ENCODE assay signal across 9 cellular contexts in the genomic region with DNA sequence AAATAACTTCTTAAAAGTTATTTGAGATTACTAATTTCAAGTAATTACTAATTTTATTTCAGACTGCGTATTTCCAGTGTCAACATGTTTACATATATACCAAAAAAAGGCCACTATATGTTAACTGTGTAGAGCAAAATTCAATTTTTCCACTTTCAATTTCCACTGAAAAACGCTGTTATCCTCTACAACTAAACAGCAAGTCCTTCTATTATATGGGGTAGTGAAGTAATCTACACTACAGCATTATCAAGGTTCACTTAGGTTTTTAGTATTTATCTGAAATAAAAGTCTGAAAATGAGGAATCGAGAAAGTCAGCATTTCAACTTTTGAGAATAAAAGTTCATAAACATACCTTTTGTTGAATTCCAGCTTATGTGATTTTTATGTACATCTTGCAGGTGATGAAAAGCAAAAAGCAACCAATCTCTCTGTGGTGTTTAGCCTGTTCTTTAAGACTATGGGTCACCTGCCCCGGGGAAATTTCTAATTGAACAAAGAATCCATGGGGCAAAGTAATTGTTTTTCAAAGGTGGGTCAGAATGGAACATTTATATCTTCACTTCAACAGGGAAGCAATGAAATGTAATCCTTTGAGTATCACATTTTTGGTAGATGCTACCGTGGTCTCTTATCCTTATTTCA. TPM values are rescaled to one million over a fixed set of nuclear protein-coding genes. Genes with fewer than 3 reads are reported as not detected.
DNase-seq lines count a peak whose midpoint lies in the region; ATAC-seq and TF ChIP-seq lines count a peak whose summit lies in the region.
"Had no signal": no experiment of that assay in that cellular context is flagged by ENCODE, and none has a peak within 500 bp of the region (broad histone marks: within the 10 kb centered on the region; RNA-seq: fewer than 3 reads in every experiment).

No MANE protein-coding gene starts in this region.

- 81 to 87% methylated on average over 3 to 4 of the region's 5 CpGs for WGBS in endodermal cell (ENCODE audit: insufficient coverage in 1 of 2, insufficient read length in 1 of 2), 2 experiments
- WGBS in ovary, 3 donors: 26 to 35% (median 34%) methylated on average over 5 of the region's 5 CpGs

- in situ Hi-C loops in GM13977 (cut with MboI; ENCODE audit: low pct_unique_long_range_greater_than_20kb, low sequenced_read_pairs, unreplicated experiment): loop anchor here (25.0 kb wide), 2 partner anchors 555 to 755 kb away; no protein-coding TSS in a partner anchor

- H3K9ac ChIP-seq in endodermal cell (ENCODE audit: extremely low read depth, low read length, poor library complexity, severe bottlenecking): peak overlapping the region; percentile 31

- peak overlapping the region; percentile 94 for H3K4me2 ChIP-seq in DOHH2 (ENCODE audit: low read length)

- H3K36me3 Mint-ChIP-seq in endodermal cell (ENCODE audit: low read depth): peaks cover 19% of the 10 kb centered on the region

- no peaks in the 10 kb centered on the region for H3K9me3 Mint-ChIP-seq in endodermal cell

- H3K4me3 ChIP-seq in DOHH2 (ENCODE audit: low read length) (peak overlapping the region; percentile 94), endodermal cell (ENCODE audit: low read length) (peak overlapping the region; percentile 82), ovary (peak overlapping the region; percentile 100)

- peak overlapping the region; percentile 92 for H3K4me3 Mint-ChIP-seq in endodermal cell

- TF ChIP-seq POLR2A in ovary (IDR thresholded peaks at IDR 0.05): no peak

- peaks cover 66% of the 10 kb centered on the region for H4K20me1 ChIP-seq in DOHH2 (ENCODE audit: control insufficient read depth, insufficient read depth, low read depth, low read length)

- TF ChIP-seq EP300 in ovary (IDR thresholded peaks at IDR 0.05): no peak

- H3K9me2 ChIP-seq in DOHH2 (replicated peaks; ENCODE audit: control insufficient read depth, low read length): no peaks in the 10 kb centered on the region

- intact Hi-C loops in ovary (cut with DNase I): loop anchor here in 3 of 4 donors (5.0 to 10.0 kb wide), 4 partner anchors 102 to 760 kb away; no protein-coding TSS in a partner anchor

- TF ChIP-seq CTCF in DOHH2 (IDR thresholded peaks at IDR 0.05; ENCODE audit: low read depth, low read length, poor library complexity, severe bottlenecking) (no peak), endodermal cell (conservative IDR thresholded peaks at IDR 0.05) (no peak), ovary (IDR thresholded peaks at IDR 0.05) (no peak), GM13977 (IDR thresholded peaks at IDR 0.05; ENCODE audit: extremely low read depth, insufficient read depth, missing control alignments) (no peak)

- peaks cover 29% of the 10 kb centered on the region for H3F3A ChIP-seq in DOHH2 (ENCODE audit: control insufficient read depth, insufficient read depth)

- no peaks in the 10 kb centered on the region for H3K27me3 Mint-ChIP-seq in endodermal cell (ENCODE audit: insufficient read depth)

- H3K4me1 ChIP-seq in DOHH2 (ENCODE audit: control insufficient read depth, low read length) (peaks cover 34% of the 10 kb centered on the region), endodermal cell (ENCODE audit: control insufficient read depth, insufficient read depth, low read length) (peaks cover 7% of the 10 kb centered on the region), ovary (ENCODE audit: insufficient read depth) (no peaks in the 10 kb centered on the region)

- DNase-seq in NCI-H748 treated with DMSO at 0.1 percent for 48 hours (lab: John Stamatoyannopoulos, UW) (peak; percentile 14), endodermal cell (no peak), ovary (no peak), GM13977 (ENCODE audit: low spot score) (no peak)
- DNase-seq: activated CD8-positive, alpha-beta memory T cell treated with anti-CD3 and anti-CD28 coated beads, Interleukin-2, amount 50 U/mL, for 48 hours had no signal

- H3K27ac ChIP-seq in DOHH2 (ENCODE audit: low read depth, low read length) (peak overlapping the region; percentile 75), endodermal cell (ENCODE audit: low read depth, low read length) (no peak overlapping the region), ovary (no peak overlapping the region)

- H3K36me3 ChIP-seq in DOHH2 (ENCODE audit: control insufficient read depth, low read length) (peaks cover 91% of the 10 kb centered on the region), endodermal cell (ENCODE audit: control insufficient read depth, insufficient read depth, low read length) (peaks cover 33% of the 10 kb centered on the region), ovary (no peaks in the 10 kb centered on the region)

- ATAC-seq in GM19455 (IDR thresholded peaks at IDR 0.05; ENCODE audit: unreplicated experiment) (no peak), HG02588 (IDR thresholded peaks at IDR 0.05; ENCODE audit: unreplicated experiment) (no peak), GM19351 (IDR thresholded peaks at IDR 0.05; ENCODE audit: unreplicated experiment) (no peak)

- H3K79me2 ChIP-seq in DOHH2 (ENCODE audit: control insufficient read depth, low read length): peaks cover 97% of the 10 kb centered on the region

- no peak overlapping the region for H3K27ac Mint-ChIP-seq in endodermal cell

- H3K27me3 ChIP-seq in DOHH2 (ENCODE audit: control insufficient read depth, low read length): no peaks in the 10 kb centered on the region
- H3K27me3 ChIP-seq in endodermal cell (ENCODE audit: control insufficient read depth, insufficient read depth, low read length, poor library complexity, severe bottlenecking): no peaks in the 10 kb centered on the region
- no peaks in the 10 kb centered on the region for H3K27me3 ChIP-seq in ovary

- H3K4me1 Mint-ChIP-seq in endodermal cell: peaks cover 66% of the 10 kb centered on the region

- H3K9me3 ChIP-seq in DOHH2 (ENCODE audit: control insufficient read depth, insufficient read depth, low read length) (no peaks in the 10 kb centered on the region), endodermal cell (ENCODE audit: control insufficient read depth, low read length) (no peaks in the 10 kb centered on the region), ovary (no peaks in the 10 kb centered on the region)

RNA-seq across cellular contexts. Expression of a gene that starts 3.3 kb away (rescaled TPM):
- total RNA-seq in endodermal cell (10 to 100 TPM; 30.4 to 34.1 TPM), ovary (100 to 1,000 TPM in 2 of 7 donors, 10 to 100 TPM in 5; 63.6 to 145 (median 86.1) TPM)
- polyA plus RNA-seq in endodermal cell (2013, experiment 1 of 2): 81.7 TPM
- polyA plus RNA-seq in endodermal cell (2013, experiment 2 of 2): 69.9 TPM
- 10 to 100 TPM; 55.8 to 94.2 TPM for polyA plus RNA-seq in ovary
